38 cellular contexts compared by ENCODE assay signal in genomic region chr12:62597253-62597652, GRCh38.
"Had no signal": no experiment of that assay in that cellular context is flagged by ENCODE, and none has a peak within 500 bp of the region (broad histone marks: within the 10 kb centered on the region; RNA-seq: fewer than 3 reads in every experiment).

No MANE protein-coding gene starts in this region.

- H3K9me3 Mint-ChIP-seq: activated B cell treated with CpG ODN at 0.5 μM for 24 hours; activated CD4-positive, alpha-beta memory T cell treated with anti-CD3 and anti-CD28 coated beads for 36 hours; activated CD4-positive, alpha-beta T cell treated with anti-CD3 and anti-CD28 coated beads, Interleukin-2, amount 10 ng/mL, durations not matched to agents 24 days and 14 days; activated CD8-positive, alpha-beta T cell treated with anti-CD3 and anti-CD28 coated beads for 36 hours; activated naive CD4-positive, alpha-beta T cell treated with anti-CD3 and anti-CD28 coated beads for 36 hours; activated naive CD4-positive, alpha-beta T cell treated with anti-CD3 and anti-CD28 coated beads, Interleukin-2, amount 50 U/mL, for 72 hours; activated naive CD8-positive, alpha-beta T cell treated with anti-CD3 and anti-CD28 coated beads for 36 hours; activated T-cell treated with anti-CD3 and anti-CD28 coated beads, Interleukin-2, amount 50 U/mL, for 4 hours; activated T-cell treated with anti-CD3 and anti-CD28 coated beads, Interleukin-2, amount 50 U/mL, for 72 hours; activated T-helper 1 cell treated with anti-CD3 and anti-CD28 coated beads, Interleukin-12 subunit alpha, Interleukin-12 subunit beta, Interleukin-2, Interleukin-4 antibody, amounts not matched to agents 30 ng/mL and 10 ng/mL and 1 ng/mL, durations not matched to agents 14 hours and 24 hours and 36 hours; activated T-helper 17 cell treated with anti-CD3 and anti-CD28 coated beads, Interleukin-2, amount 50 U/mL, for 72 hours; brain; central memory CD8-positive, alpha-beta T cell; T-helper 1 cell treated with Interleukin-12 subunit alpha and Interleukin-12 subunit beta and Interleukin-4 antibody, amounts not matched to agents 30 μg/mL and 1 μg/mL, for 36 hours; T-helper 2 cell treated with Interferon-gamma antibody and Interleukin-4, amounts not matched to agents 5 μg/mL and 100 μg/mL, for 36 hours had no signal

- DNase-seq: activated B cell treated with CpG ODN at 0.5 μM for 24 hours; activated CD4-positive, alpha-beta memory T cell treated with anti-CD3 and anti-CD28 coated beads for 36 hours; activated CD4-positive, alpha-beta T cell treated with anti-CD3 and anti-CD28 coated beads for 4 hours; activated CD4-positive, alpha-beta T cell treated with anti-CD3 and anti-CD28 coated beads, Interleukin-2, amount 10 ng/mL, durations not matched to agents 24 days and 14 days; activated CD4-positive, alpha-beta T cell treated with anti-CD3 and anti-CD28 coated beads, Interleukin-2, amount 50 U/mL, for 1 hour; activated CD4-positive, alpha-beta T cell treated with anti-CD3 and anti-CD28 coated beads, Interleukin-2, amount 50 U/mL, for 4 hours; activated CD4-positive, CD25-positive, alpha-beta regulatory T cell treated with anti-CD3 and anti-CD28 coated beads, Interleukin-2, amount 50 U/mL, for 72 hours; activated CD8-positive, alpha-beta memory T cell treated with anti-CD3 and anti-CD28 coated beads, Interleukin-2, amount 50 U/mL, for 4 hours; activated CD8-positive, alpha-beta T cell treated with anti-CD3 and anti-CD28 coated beads for 36 hours; activated effector memory CD4-positive, alpha-beta T cell treated with anti-CD3 and anti-CD28 coated beads, Interleukin-2, amount 50 U/mL, for 16 hours; activated gamma-delta T cell treated with Interleukin-2 at 50 U/mL for 16 hours; activated naive CD4-positive, alpha-beta T cell; activated naive CD4-positive, alpha-beta T cell treated with anti-CD3 and anti-CD28 coated beads for 36 hours; activated naive CD4-positive, alpha-beta T cell treated with anti-CD3 and anti-CD28 coated beads, Interleukin-2, amount 50 U/mL, for 16 hours; activated naive CD8-positive, alpha-beta T cell treated with anti-CD3 and anti-CD28 coated beads for 36 hours; activated T-cell treated with anti-CD3 and anti-CD28 coated beads for 4 hours; activated T-cell treated with anti-CD3 and anti-CD28 coated beads, Interleukin-2, amount 50 U/mL, for 1 hour; activated T-cell treated with anti-CD3 and anti-CD28 coated beads, Interleukin-2, amount 50 U/mL, for 4 hours; activated T-cell treated with anti-CD3 and anti-CD28 coated beads, Interleukin-2, amount 50 U/mL, for 72 hours; adrenal gland; amniotic stem cell; aorta; caudate nucleus; cerebellar nuclear complex; T-helper 1 cell; T-helper 2 cell; T-helper 9 cell had no signal

- H3K27ac ChIP-seq: adrenal gland, cardiac muscle cell, VCaP had no signal

- H3K36me3 ChIP-seq: cardiac muscle cell had no signal

- H3K36me3 Mint-ChIP-seq: activated naive CD4-positive, alpha-beta T cell treated with anti-CD3 and anti-CD28 coated beads, Interleukin-2, amount 50 U/mL, for 72 hours; brain had no signal

- H3K9me3 ChIP-seq: adrenal gland had no signal

- FAIRE-seq: bronchial epithelial cell, TTC549 had no signal

- H3K27me3 ChIP-seq: adrenal gland, cardiac muscle cell had no signal

- H3K4me3 Mint-ChIP-seq: activated B cell treated with CpG ODN at 0.5 μM for 24 hours; activated CD4-positive, alpha-beta memory T cell treated with anti-CD3 and anti-CD28 coated beads for 36 hours; activated CD4-positive, alpha-beta T cell treated with anti-CD3 and anti-CD28 coated beads, Interleukin-2, amount 10 ng/mL, durations not matched to agents 24 days and 14 days; activated CD8-positive, alpha-beta T cell treated with anti-CD3 and anti-CD28 coated beads for 36 hours; activated naive CD4-positive, alpha-beta T cell treated with anti-CD3 and anti-CD28 coated beads for 36 hours; activated naive CD8-positive, alpha-beta T cell treated with anti-CD3 and anti-CD28 coated beads for 36 hours; activated T-cell treated with anti-CD3 and anti-CD28 coated beads, Interleukin-2, amount 50 U/mL, for 4 hours; activated T-cell treated with anti-CD3 and anti-CD28 coated beads, Interleukin-2, amount 50 U/mL, for 72 hours; activated T-helper 1 cell treated with anti-CD3 and anti-CD28 coated beads, Interleukin-12 subunit alpha, Interleukin-12 subunit beta, Interleukin-2, Interleukin-4 antibody, amounts not matched to agents 30 ng/mL and 10 ng/mL and 1 ng/mL, durations not matched to agents 14 hours and 24 hours and 36 hours; activated T-helper 17 cell treated with anti-CD3 and anti-CD28 coated beads, Interleukin-2, amount 50 U/mL, for 72 hours; brain; central memory CD8-positive, alpha-beta T cell; T-helper 1 cell treated with Interleukin-12 subunit alpha and Interleukin-12 subunit beta and Interleukin-4 antibody, amounts not matched to agents 30 μg/mL and 1 μg/mL, for 36 hours; T-helper 2 cell treated with Interferon-gamma antibody and Interleukin-4, amounts not matched to agents 5 μg/mL and 100 μg/mL, for 36 hours had no signal

- H3K4me3 ChIP-seq: adrenal gland, cardiac muscle cell had no signal

- H3K27ac Mint-ChIP-seq: activated B cell treated with CpG ODN at 0.5 μM for 24 hours; activated CD4-positive, alpha-beta memory T cell treated with anti-CD3 and anti-CD28 coated beads for 36 hours; activated CD4-positive, alpha-beta T cell treated with anti-CD3 and anti-CD28 coated beads, Interleukin-2, amount 10 ng/mL, durations not matched to agents 24 days and 14 days; activated CD8-positive, alpha-beta T cell treated with anti-CD3 and anti-CD28 coated beads for 36 hours; activated naive CD4-positive, alpha-beta T cell treated with anti-CD3 and anti-CD28 coated beads for 36 hours; activated naive CD4-positive, alpha-beta T cell treated with anti-CD3 and anti-CD28 coated beads, Interleukin-2, amount 50 U/mL, for 72 hours; activated naive CD8-positive, alpha-beta T cell treated with anti-CD3 and anti-CD28 coated beads for 36 hours; activated T-cell treated with anti-CD3 and anti-CD28 coated beads, Interleukin-2, amount 50 U/mL, for 72 hours; activated T-helper 1 cell treated with anti-CD3 and anti-CD28 coated beads, Interleukin-12 subunit alpha, Interleukin-12 subunit beta, Interleukin-2, Interleukin-4 antibody, amounts not matched to agents 30 ng/mL and 10 ng/mL and 1 ng/mL, durations not matched to agents 14 hours and 24 hours and 36 hours; activated T-helper 17 cell treated with anti-CD3 and anti-CD28 coated beads, Interleukin-2, amount 50 U/mL, for 72 hours; T-helper 1 cell treated with Interleukin-12 subunit alpha and Interleukin-12 subunit beta and Interleukin-4 antibody, amounts not matched to agents 30 μg/mL and 1 μg/mL, for 36 hours; T-helper 2 cell treated with Interferon-gamma antibody and Interleukin-4, amounts not matched to agents 5 μg/mL and 100 μg/mL, for 36 hours had no signal

- H3K27me3 Mint-ChIP-seq: activated B cell treated with CpG ODN at 0.5 μM for 24 hours; activated CD4-positive, alpha-beta memory T cell treated with anti-CD3 and anti-CD28 coated beads for 36 hours; activated CD4-positive, alpha-beta T cell treated with anti-CD3 and anti-CD28 coated beads, Interleukin-2, amount 10 ng/mL, durations not matched to agents 24 days and 14 days; activated CD8-positive, alpha-beta T cell treated with anti-CD3 and anti-CD28 coated beads for 36 hours; activated naive CD8-positive, alpha-beta T cell treated with anti-CD3 and anti-CD28 coated beads for 36 hours; activated T-helper 17 cell treated with anti-CD3 and anti-CD28 coated beads, Interleukin-2, amount 50 U/mL, for 72 hours; brain; central memory CD8-positive, alpha-beta T cell had no signal

- ATAC-seq: activated CD8-positive, alpha-beta T cell treated with anti-CD3 and anti-CD28 coated beads for 36 hours; activated naive CD4-positive, alpha-beta T cell treated with anti-CD3 and anti-CD28 coated beads, Interleukin-2, amount 50 U/mL, for 72 hours; activated T-cell treated with anti-CD3 and anti-CD28 coated beads, Interleukin-2, amount 50 U/mL, for 4 hours; activated T-cell treated with anti-CD3 and anti-CD28 coated beads, Interleukin-2, amount 50 U/mL, for 72 hours; activated T-helper 17 cell treated with anti-CD3 and anti-CD28 coated beads, Interleukin-2, amount 50 U/mL, for 72 hours had no signal

- H3K4me1 Mint-ChIP-seq: central memory CD8-positive, alpha-beta T cell had no signal
